In genomic region chr20:9112541-9113515, GRCh38 we compare ENCODE assay signal across 14 cellular contexts. TPM values are rescaled to one million over a fixed set of nuclear protein-coding genes. Genes with fewer than 3 reads are reported as not detected.
DNase-seq lines count a peak whose midpoint lies in the region; ATAC-seq and TF ChIP-seq lines count a peak whose summit lies in the region.
"Had no signal": no experiment of that assay in that cellular context is flagged by ENCODE, and none has a peak within 500 bp of the region (broad histone marks: within the 10 kb centered on the region; RNA-seq: fewer than 3 reads in every experiment).

No MANE protein-coding gene starts in this region.

- H3K4me3 ChIP-seq in choroid plexus epithelial cell (ENCODE audit: low read depth, low read length): no peak overlapping the region
- no peak overlapping the region for H3K4me3 ChIP-seq in kidney epithelial cell (ENCODE audit: low read depth, low read length)
- H3K4me3 ChIP-seq: colonic mucosa had no signal

- H3K36me3 ChIP-seq in kidney epithelial cell (ENCODE audit: control insufficient read depth, insufficient read depth, low read length): no peaks in the 10 kb centered on the region
- H3K36me3 ChIP-seq: colonic mucosa, WERI-Rb-1 had no signal

- intact Hi-C loops in Right ventricle myocardium superior (cut with DNase I): no loop called here
- intact Hi-C loops in cardiac septum (cut with DNase I): loop anchor here (5.0 to 10.0 kb wide), 2 partner anchors 49 to 112 kb away; no protein-coding TSS in a partner anchor

- no peak for DNase-seq in Right ventricle myocardium superior
- DNase-seq in cardiac septum (ENCODE audit: low spot score): no peak
- peak; percentile 91 for DNase-seq in choroid plexus epithelial cell (ENCODE audit: low read depth)
- peak; percentile 25 for DNase-seq in kidney epithelial cell (ENCODE audit: low read depth)
- no peak for DNase-seq in middle frontal gyrus (ENCODE audit: extremely low spot score, low spot score)
- DNase-seq in NCI-H2196 treated with DMSO at 0.1 percent for 48 hours (lab: John Stamatoyannopoulos, UW; ENCODE audit: unreplicated experiment): no peak
- DNase-seq in DMS53 treated with DMSO at 0.1 percent for 48 hours (lab: John Stamatoyannopoulos, UW; ENCODE audit: unreplicated experiment): no peak
- DNase-seq: colonic mucosa, GF-D8, hippocampal formation, KBM-7, WERI-Rb-1 had no signal

- TF ChIP-seq CTCF in choroid plexus epithelial cell (conservative IDR thresholded peaks at IDR 0.05; ENCODE audit: low read depth, low read length) (peak; percentile 2), kidney epithelial cell (IDR thresholded peaks at IDR 0.05; ENCODE audit: insufficient read depth, low read length, poor library complexity, severe bottlenecking) (no peak)

- peak; percentile 92 for ATAC-seq in Right ventricle myocardium superior (ENCODE audit: poor library complexity)
- ATAC-seq in HG03378 (IDR thresholded peaks at IDR 0.05; ENCODE audit: unreplicated experiment): no peak
- ATAC-seq: activated T-helper 17 cell treated with anti-CD3 and anti-CD28 coated beads, Interleukin-2, amount 50 U/mL, for 72 hours had no signal

- H3K27me3 ChIP-seq in kidney epithelial cell (ENCODE audit: control insufficient read depth, insufficient read depth, low read length): no peaks in the 10 kb centered on the region
- H3K27me3 ChIP-seq: colonic mucosa had no signal

RNA-seq across cellular contexts. Expression of gene PLCB4, which starts 43.9 kb away (rescaled TPM):
- total RNA-seq in Right ventricle myocardium superior: 27.4 TPM
- 20.5 TPM for total RNA-seq in cardiac septum
- 7.9 and 19.9 TPM in 2 replicates for total RNA-seq in kidney epithelial cell
- total RNA-seq: activated T-helper 17 cell treated with anti-CD3 and anti-CD28 coated beads, Interleukin-2, amount 50 U/mL, for 72 hours had no signal

Comparison
In these comparisons a context has a peak if more than half of its experiments do, and no peak if none do; other contexts are left out.
1. DNase-seq: peak in choroid plexus epithelial cell (single experiment) and kidney epithelial cell (single experiment); none in Right ventricle myocardium superior (single experiment), cardiac septum (single experiment), middle frontal gyrus (single experiment), NCI-H2196 treated with DMSO at 0.1 percent for 48 hours (single experiment) and DMS53 treated with DMSO at 0.1 percent for 48 hours (single experiment).